1 cellular context compared by ENCODE assay signal in the genomic region with DNA sequence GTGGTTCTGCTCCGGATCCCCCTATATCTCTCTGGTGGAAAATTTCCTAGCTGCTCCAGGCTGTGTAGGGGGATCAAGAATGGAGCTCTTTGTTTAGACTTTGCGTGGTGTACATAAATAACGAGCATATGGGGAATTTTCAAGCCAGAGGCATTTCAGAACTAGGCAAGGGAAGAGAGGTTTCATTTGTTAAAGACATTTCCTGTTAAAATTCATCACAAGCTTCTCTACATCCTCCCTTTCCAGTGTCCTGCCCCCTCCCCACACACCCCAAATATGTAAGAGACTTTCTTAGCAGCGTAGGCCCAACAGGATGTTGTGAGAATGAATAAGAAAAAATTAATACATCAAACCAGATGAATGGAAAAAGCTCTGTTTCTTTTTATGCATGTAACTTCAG.
TF ChIP-seq lines count a peak whose summit lies in the region.

No MANE protein-coding gene starts in this region.

TF ChIP-seq in GM23338, 12 proteins besides CTCF, POLR2A, EP300 and RAD21 (continued from another document):
- TF ChIP-seq, protein P1, sequence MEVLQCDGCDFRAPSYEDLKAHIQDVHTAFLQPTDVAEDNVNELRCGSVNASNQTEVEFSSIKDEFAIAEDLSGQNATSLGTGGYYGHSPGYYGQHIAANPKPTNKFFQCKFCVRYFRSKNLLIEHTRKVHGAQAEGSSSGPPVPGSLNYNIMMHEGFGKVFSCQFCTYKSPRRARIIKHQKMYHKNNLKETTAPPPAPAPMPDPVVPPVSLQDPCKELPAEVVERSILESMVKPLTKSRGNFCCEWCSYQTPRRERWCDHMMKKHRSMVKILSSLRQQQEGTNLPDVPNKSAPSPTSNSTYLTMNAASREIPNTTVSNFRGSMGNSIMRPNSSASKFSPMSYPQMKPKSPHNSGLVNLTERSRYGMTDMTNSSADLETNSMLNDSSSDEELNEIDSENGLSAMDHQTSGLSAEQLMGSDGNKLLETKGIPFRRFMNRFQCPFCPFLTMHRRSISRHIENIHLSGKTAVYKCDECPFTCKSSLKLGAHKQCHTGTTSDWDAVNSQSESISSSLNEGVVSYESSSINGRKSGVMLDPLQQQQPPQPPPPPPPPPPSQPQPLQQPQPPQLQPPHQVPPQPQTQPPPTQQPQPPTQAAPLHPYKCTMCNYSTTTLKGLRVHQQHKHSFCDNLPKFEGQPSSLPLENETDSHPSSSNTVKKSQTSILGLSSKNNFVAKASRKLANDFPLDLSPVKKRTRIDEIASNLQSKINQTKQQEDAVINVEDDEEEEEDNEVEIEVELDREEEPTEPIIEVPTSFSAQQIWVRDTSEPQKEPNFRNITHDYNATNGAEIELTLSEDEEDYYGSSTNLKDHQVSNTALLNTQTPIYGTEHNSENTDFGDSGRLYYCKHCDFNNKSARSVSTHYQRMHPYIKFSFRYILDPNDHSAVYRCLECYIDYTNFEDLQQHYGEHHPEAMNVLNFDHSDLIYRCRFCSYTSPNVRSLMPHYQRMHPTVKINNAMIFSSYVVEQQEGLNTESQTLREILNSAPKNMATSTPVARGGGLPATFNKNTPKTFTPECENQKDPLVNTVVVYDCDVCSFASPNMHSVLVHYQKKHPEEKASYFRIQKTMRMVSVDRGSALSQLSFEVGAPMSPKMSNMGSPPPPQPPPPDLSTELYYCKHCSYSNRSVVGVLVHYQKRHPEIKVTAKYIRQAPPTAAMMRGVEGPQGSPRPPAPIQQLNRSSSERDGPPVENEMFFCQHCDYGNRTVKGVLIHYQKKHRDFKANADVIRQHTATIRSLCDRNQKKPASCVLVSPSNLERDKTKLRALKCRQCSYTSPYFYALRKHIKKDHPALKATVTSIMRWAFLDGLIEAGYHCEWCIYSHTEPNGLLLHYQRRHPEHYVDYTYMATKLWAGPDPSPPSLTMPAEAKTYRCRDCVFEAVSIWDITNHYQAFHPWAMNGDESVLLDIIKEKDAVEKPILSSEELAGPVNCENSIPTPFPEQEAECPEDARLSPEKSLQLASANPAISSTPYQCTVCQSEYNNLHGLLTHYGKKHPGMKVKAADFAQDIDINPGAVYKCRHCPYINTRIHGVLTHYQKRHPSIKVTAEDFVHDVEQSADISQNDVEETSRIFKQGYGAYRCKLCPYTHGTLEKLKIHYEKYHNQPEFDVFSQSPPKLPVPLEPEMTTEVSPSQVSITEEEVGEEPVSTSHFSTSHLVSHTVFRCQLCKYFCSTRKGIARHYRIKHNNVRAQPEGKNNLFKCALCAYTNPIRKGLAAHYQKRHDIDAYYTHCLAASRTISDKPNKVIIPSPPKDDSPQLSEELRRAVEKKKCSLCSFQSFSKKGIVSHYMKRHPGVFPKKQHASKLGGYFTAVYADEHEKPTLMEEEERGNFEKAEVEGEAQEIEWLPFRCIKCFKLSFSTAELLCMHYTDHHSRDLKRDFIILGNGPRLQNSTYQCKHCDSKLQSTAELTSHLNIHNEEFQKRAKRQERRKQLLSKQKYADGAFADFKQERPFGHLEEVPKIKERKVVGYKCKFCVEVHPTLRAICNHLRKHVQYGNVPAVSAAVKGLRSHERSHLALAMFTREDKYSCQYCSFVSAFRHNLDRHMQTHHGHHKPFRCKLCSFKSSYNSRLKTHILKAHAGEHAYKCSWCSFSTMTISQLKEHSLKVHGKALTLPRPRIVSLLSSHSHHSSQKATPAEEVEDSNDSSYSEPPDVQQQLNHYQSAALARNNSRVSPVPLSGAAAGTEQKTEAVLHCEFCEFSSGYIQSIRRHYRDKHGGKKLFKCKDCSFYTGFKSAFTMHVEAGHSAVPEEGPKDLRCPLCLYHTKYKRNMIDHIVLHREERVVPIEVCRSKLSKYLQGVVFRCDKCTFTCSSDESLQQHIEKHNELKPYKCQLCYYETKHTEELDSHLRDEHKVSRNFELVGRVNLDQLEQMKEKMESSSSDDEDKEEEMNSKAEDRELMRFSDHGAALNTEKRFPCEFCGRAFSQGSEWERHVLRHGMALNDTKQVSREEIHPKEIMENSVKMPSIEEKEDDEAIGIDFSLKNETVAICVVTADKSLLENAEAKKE (CRISPR knock-in tag; IDR thresholded peaks at IDR 0.05): no peak
- TF ChIP-seq ZNF114 (CRISPR knock-in tag; IDR thresholded peaks at IDR 0.05) (no peak), STAT1 (IDR thresholded peaks at IDR 0.05; ENCODE audit: unreplicated experiment) (no peak), ZNF331 (CRISPR knock-in tag; IDR thresholded peaks at IDR 0.05; ENCODE audit: low read depth) (no peak), EZH2 (IDR thresholded peaks at IDR 0.05; ENCODE audit: low read depth, unreplicated experiment) (no peak), NANOG (IDR thresholded peaks at IDR 0.05; ENCODE audit: borderline replicate concordance) (no peak), EZH2phosphoT487 (IDR thresholded peaks at IDR 0.05; ENCODE audit: unreplicated experiment) (no peak)
- TF ChIP-seq, protein P2, sequence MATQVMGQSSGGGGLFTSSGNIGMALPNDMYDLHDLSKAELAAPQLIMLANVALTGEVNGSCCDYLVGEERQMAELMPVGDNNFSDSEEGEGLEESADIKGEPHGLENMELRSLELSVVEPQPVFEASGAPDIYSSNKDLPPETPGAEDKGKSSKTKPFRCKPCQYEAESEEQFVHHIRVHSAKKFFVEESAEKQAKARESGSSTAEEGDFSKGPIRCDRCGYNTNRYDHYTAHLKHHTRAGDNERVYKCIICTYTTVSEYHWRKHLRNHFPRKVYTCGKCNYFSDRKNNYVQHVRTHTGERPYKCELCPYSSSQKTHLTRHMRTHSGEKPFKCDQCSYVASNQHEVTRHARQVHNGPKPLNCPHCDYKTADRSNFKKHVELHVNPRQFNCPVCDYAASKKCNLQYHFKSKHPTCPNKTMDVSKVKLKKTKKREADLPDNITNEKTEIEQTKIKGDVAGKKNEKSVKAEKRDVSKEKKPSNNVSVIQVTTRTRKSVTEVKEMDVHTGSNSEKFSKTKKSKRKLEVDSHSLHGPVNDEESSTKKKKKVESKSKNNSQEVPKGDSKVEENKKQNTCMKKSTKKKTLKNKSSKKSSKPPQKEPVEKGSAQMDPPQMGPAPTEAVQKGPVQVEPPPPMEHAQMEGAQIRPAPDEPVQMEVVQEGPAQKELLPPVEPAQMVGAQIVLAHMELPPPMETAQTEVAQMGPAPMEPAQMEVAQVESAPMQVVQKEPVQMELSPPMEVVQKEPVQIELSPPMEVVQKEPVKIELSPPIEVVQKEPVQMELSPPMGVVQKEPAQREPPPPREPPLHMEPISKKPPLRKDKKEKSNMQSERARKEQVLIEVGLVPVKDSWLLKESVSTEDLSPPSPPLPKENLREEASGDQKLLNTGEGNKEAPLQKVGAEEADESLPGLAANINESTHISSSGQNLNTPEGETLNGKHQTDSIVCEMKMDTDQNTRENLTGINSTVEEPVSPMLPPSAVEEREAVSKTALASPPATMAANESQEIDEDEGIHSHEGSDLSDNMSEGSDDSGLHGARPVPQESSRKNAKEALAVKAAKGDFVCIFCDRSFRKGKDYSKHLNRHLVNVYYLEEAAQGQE (IDR thresholded peaks at IDR 0.05; ENCODE audit: unreplicated experiment): no peak
- TF ChIP-seq, protein P3, sequence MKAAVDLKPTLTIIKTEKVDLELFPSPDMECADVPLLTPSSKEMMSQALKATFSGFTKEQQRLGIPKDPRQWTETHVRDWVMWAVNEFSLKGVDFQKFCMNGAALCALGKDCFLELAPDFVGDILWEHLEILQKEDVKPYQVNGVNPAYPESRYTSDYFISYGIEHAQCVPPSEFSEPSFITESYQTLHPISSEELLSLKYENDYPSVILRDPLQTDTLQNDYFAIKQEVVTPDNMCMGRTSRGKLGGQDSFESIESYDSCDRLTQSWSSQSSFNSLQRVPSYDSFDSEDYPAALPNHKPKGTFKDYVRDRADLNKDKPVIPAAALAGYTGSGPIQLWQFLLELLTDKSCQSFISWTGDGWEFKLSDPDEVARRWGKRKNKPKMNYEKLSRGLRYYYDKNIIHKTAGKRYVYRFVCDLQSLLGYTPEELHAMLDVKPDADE (IDR thresholded peaks at IDR 0.05): no peak
TF ChIP-seq in GM23338: peak in this region for 0.
